15 cellular contexts compared by ENCODE assay signal in genomic region chr3:53113293-53114010, GRCh38. TPM values are rescaled to one million over a fixed set of nuclear protein-coding genes. Genes with fewer than 3 reads are reported as not detected.
DNase-seq lines count a peak whose midpoint lies in the region; ATAC-seq, FAIRE-seq and TF ChIP-seq lines count a peak whose summit lies in the region.
"Had no signal": no experiment of that assay in that cellular context is flagged by ENCODE, and none has a peak within 500 bp of the region (broad histone marks: within the 10 kb centered on the region; RNA-seq: fewer than 3 reads in every experiment).

No MANE protein-coding gene starts in this region.

- DNase-seq in CD8-positive, alpha-beta T cell: no peak
- DNase-seq in RWPE2 (ENCODE audit: low spot score) (no peak), Right ventricle myocardium inferior (ENCODE audit: missing footprints) (no peak), neuronal stem cell (ENCODE audit: low spot score) (no peak), BE2C (no peak), small intestine (no peak), SIG-M5 treated with dmso at 0.1 percent for 504 hours (lab: John Stamatoyannopoulos, UW; ENCODE audit: unreplicated experiment) (no peak)
- DNase-seq: SHP77 treated with DMSO at 0.1 percent for 48 hours had no signal

- H2AK5ac ChIP-seq in neuronal stem cell (ENCODE audit: low read depth, low read length): no peak overlapping the region

- H3K4me2 ChIP-seq in neuronal stem cell (ENCODE audit: insufficient read depth, low read length, poor library complexity, severe bottlenecking): no peak overlapping the region

- H2BK15ac ChIP-seq in neuronal stem cell (ENCODE audit: low read length): no peak overlapping the region

- H3K9me3 Mint-ChIP-seq in CD8-positive, alpha-beta T cell: no peaks in the 10 kb centered on the region
- H3K9me3 Mint-ChIP-seq: activated CD4-positive, alpha-beta memory T cell treated with anti-CD3 and anti-CD28 coated beads, Interleukin-2, amount 10 ng/mL, durations not matched to agents 7 days and 5 days; nephron progenitor cell had no signal

- H3K4me3 Mint-ChIP-seq in CD8-positive, alpha-beta T cell: no peak overlapping the region
- H3K4me3 Mint-ChIP-seq: activated CD4-positive, alpha-beta memory T cell treated with anti-CD3 and anti-CD28 coated beads, Interleukin-2, amount 10 ng/mL, durations not matched to agents 7 days and 5 days; nephron progenitor cell had no signal

- no peak overlapping the region for H3K9ac ChIP-seq in neuronal stem cell (ENCODE audit: low read depth, low read length, poor library complexity)

- no peak overlapping the region for H2BK5ac ChIP-seq in neuronal stem cell (ENCODE audit: low read length)

- no peak for TF ChIP-seq CTCF in CD8-positive, alpha-beta T cell (IDR thresholded peaks at IDR 0.05)
- no peak for TF ChIP-seq CTCF in RWPE2 (IDR thresholded peaks at IDR 0.05; ENCODE audit: poor library complexity, severe bottlenecking)
- TF ChIP-seq CTCF in BE2C (IDR thresholded peaks at IDR 0.05; ENCODE audit: low read depth, low read length): no peak

- no peak for FAIRE-seq in small intestine (lab: Jason Lieb, UNC)
- FAIRE-seq: endometrium had no signal

- no CpG with 5 or more reads among the region's 1 CpG for WGBS in neuronal stem cell (ENCODE audit: extremely low coverage in 2 of 2, insufficient read length in 2 of 2, insufficient replicate concordance in 1 of 2), 2 donors
- WGBS in small intestine, 3 donors: 86 to 94% (median 89%) methylated on average over 1 of the region's 1 CpG

- peaks cover 11% of the 10 kb centered on the region for H3K4me1 Mint-ChIP-seq in CD8-positive, alpha-beta T cell (ENCODE audit: low read depth)

- H3K27ac Mint-ChIP-seq in CD8-positive, alpha-beta T cell: no peak overlapping the region
- H3K27ac Mint-ChIP-seq: activated CD4-positive, alpha-beta memory T cell treated with anti-CD3 and anti-CD28 coated beads, Interleukin-2, amount 10 ng/mL, durations not matched to agents 7 days and 5 days; nephron progenitor cell had no signal

- POLR2A ChIA-PET in CD8-positive, alpha-beta T cell (lab: Charles Lee): no interaction called here

- H3K23ac ChIP-seq in neuronal stem cell (ENCODE audit: low read depth, low read length, poor library complexity): no peak overlapping the region

- H3K4ac ChIP-seq in neuronal stem cell (ENCODE audit: low read length): no peak overlapping the region

- H4K8ac ChIP-seq in neuronal stem cell (ENCODE audit: low read depth, low read length): no peak overlapping the region

- no peaks in the 10 kb centered on the region for H3K27me3 ChIP-seq in CD8-positive, alpha-beta T cell (ENCODE audit: insufficient read depth, low read length)
- H3K27me3 ChIP-seq in RWPE2 (ENCODE audit: insufficient read depth, poor library complexity, severe bottlenecking) (no peaks in the 10 kb centered on the region), neuronal stem cell (ENCODE audit: control insufficient read depth in 3 of 3, insufficient read depth in 3 of 3, low read depth in 1 of 3, low read length in 3 of 3) (no peaks in the 10 kb centered on the region), BE2C (no peaks in the 10 kb centered on the region), small intestine (ENCODE audit: control insufficient read depth in 2 of 2, insufficient read depth in 2 of 2, low read length in 2 of 2) (no peaks in the 10 kb centered on the region)
- H3K27me3 ChIP-seq: brain microvascular endothelial cell, MG63 had no signal

- no peak overlapping the region for H3K14ac ChIP-seq in neuronal stem cell (ENCODE audit: low read length)

- no peak overlapping the region for H3K27ac ChIP-seq in CD8-positive, alpha-beta T cell (ENCODE audit: low read depth, low read length)
- H3K27ac ChIP-seq in RWPE2 (ENCODE audit: poor library complexity, severe bottlenecking) (peak overlapping the region; percentile 35), neuronal stem cell (replicated peaks; ENCODE audit: low read length) (no peak overlapping the region), small intestine (ENCODE audit: low read depth in 1 of 2, low read length in 1 of 2) (no peak overlapping the region)
- H3K27ac ChIP-seq: brain microvascular endothelial cell, HL-60 had no signal

- no peaks in the 10 kb centered on the region for H3K9me3 ChIP-seq in CD8-positive, alpha-beta T cell (ENCODE audit: low read length)
- H3K9me3 ChIP-seq in RWPE2 (ENCODE audit: severe bottlenecking) (no peaks in the 10 kb centered on the region), neuronal stem cell (replicated peaks in 1 of 2; ENCODE audit: control insufficient read depth in 2 of 2, insufficient read depth in 1 of 2, low read depth in 1 of 2, low read length in 2 of 2) (no peaks in the 10 kb centered on the region), BE2C (no peaks in the 10 kb centered on the region), small intestine (ENCODE audit: control insufficient read depth, low read depth) (no peaks in the 10 kb centered on the region)
- H3K9me3 ChIP-seq: MG63 had no signal

- H4K91ac ChIP-seq in neuronal stem cell (ENCODE audit: low read depth, low read length, poor library complexity): no peak overlapping the region

- no peaks in the 10 kb centered on the region for H3K27me3 Mint-ChIP-seq in CD8-positive, alpha-beta T cell (ENCODE audit: low read depth)
- H3K27me3 Mint-ChIP-seq: activated CD4-positive, alpha-beta memory T cell treated with anti-CD3 and anti-CD28 coated beads, Interleukin-2, amount 10 ng/mL, durations not matched to agents 7 days and 5 days had no signal

- H3K36me3 ChIP-seq in CD8-positive, alpha-beta T cell (ENCODE audit: insufficient read depth, low read length): peaks cover 23% of the 10 kb centered on the region
- H3K36me3 ChIP-seq in RWPE2 (ENCODE audit: low read depth) (peaks cover 58% of the 10 kb centered on the region), neuronal stem cell (replicated peaks in 1 of 2; ENCODE audit: control insufficient read depth in 2 of 2, insufficient read depth in 2 of 2, low read length in 2 of 2) (peaks cover 15 to 72% of the 10 kb centered on the region in 2 donors), BE2C (no peaks in the 10 kb centered on the region), small intestine (ENCODE audit: control insufficient read depth in 2 of 2, insufficient read depth in 2 of 2, low read length in 2 of 2) (peaks cover 2 to 12% of the 10 kb centered on the region in 2 donors)

- ATAC-seq in CD8-positive, alpha-beta T cell: peak; percentile 26
- ATAC-seq in RWPE2 (ENCODE audit: low read depth) (no peak), Right ventricle myocardium inferior (peak; percentile 86), HG03135 (IDR thresholded peaks at IDR 0.05; ENCODE audit: unreplicated experiment) (no peak)

- H3K4me3 ChIP-seq in CD8-positive, alpha-beta T cell (ENCODE audit: low read depth, low read length): no peak overlapping the region
- H3K4me3 ChIP-seq in RWPE2 (ENCODE audit: severe bottlenecking) (no peak overlapping the region), neuronal stem cell (ENCODE audit: low read length in 2 of 2) (no peak overlapping the region), BE2C (ENCODE audit: low read depth, low read length) (no peak overlapping the region), small intestine (ENCODE audit: low read depth in 1 of 2, low read length in 2 of 2) (no peak overlapping the region)
- H3K4me3 ChIP-seq: MG63 had no signal

- CTCF ChIA-PET in CD8-positive, alpha-beta T cell (lab: Charles Lee): interaction anchor here (0.6 to 17.0 kb wide), 17 partner anchors 9 to 597 kb away, joined by 3 to 295 read pairs (median 4); no protein-coding TSS in a partner anchor

- H3K36me3 Mint-ChIP-seq in CD8-positive, alpha-beta T cell: peaks cover 40% of the 10 kb centered on the region

- H2BK120ac ChIP-seq in neuronal stem cell (ENCODE audit: low read depth, low read length): no peak overlapping the region

- peak overlapping the region; percentile 41 for H2AFZ ChIP-seq in neuronal stem cell (ENCODE audit: low read length)

- no peak overlapping the region for H2BK12ac ChIP-seq in neuronal stem cell (ENCODE audit: low read length)

- intact Hi-C loops in CD8-positive, alpha-beta T cell (cut with DNase I, micrococcal nuclease): loop anchor here (1.0 kb wide), 3 partner anchors 83 to 597 kb away; no protein-coding TSS in a partner anchor
- intact Hi-C loops in Right ventricle myocardium inferior (cut with DNase I): loop anchor here (1.0 to 10.0 kb wide), 2 partner anchors 83 to 601 kb away; no protein-coding TSS in a partner anchor

- H3K4me1 ChIP-seq in CD8-positive, alpha-beta T cell (ENCODE audit: insufficient read depth, low read length): no peaks in the 10 kb centered on the region
- H3K4me1 ChIP-seq in RWPE2 (ENCODE audit: insufficient read depth, poor library complexity, severe bottlenecking) (peaks cover 20% of the 10 kb centered on the region), neuronal stem cell (ENCODE audit: control insufficient read depth in 2 of 2, insufficient read depth in 1 of 2, low read depth in 1 of 2, low read length in 2 of 2) (no peaks in the 10 kb centered on the region), BE2C (no peaks in the 10 kb centered on the region), small intestine (ENCODE audit: control insufficient read depth in 2 of 2, insufficient read depth in 1 of 2, low read depth in 1 of 2, low read length in 1 of 2) (no peaks in the 10 kb centered on the region)

- H3K79me1 ChIP-seq in neuronal stem cell (ENCODE audit: low read depth, low read length): no peaks in the 10 kb centered on the region

- H3K18ac ChIP-seq in neuronal stem cell (ENCODE audit: low read length): no peak overlapping the region

RNA-seq across cellular contexts. Expression of gene RFT1, which starts 16.8 kb away (rescaled TPM):
- 1 to 10 TPM; 6.6 to 7.0 TPM for total RNA-seq in CD8-positive, alpha-beta T cell
- total RNA-seq in Right ventricle myocardium inferior: 11.0 TPM
- polyA plus RNA-seq in neuronal stem cell (2013, experiment 1 of 2): 9.3 TPM
- polyA plus RNA-seq in neuronal stem cell (2013, experiment 2 of 2): 9.6 TPM
- polyA plus RNA-seq in BE2C (2012; ENCODE audit: insufficient read depth, insufficient read length, low read depth): 14.9 TPM
- polyA plus RNA-seq in small intestine: 10 to 100 TPM in 1 of 3 donors, 1 to 10 TPM in 2; 1.3 to 17.2 (median 1.9) TPM

RNA-seq across cellular contexts. Expression of gene PRKCD, which starts 47.6 kb away (rescaled TPM):
- total RNA-seq in CD8-positive, alpha-beta T cell: 10 to 100 TPM; 19.6 to 20.7 TPM
- total RNA-seq in Right ventricle myocardium inferior: 16.9 TPM
- polyA plus RNA-seq in neuronal stem cell (2013, experiment 1 of 2): 7.8 TPM
- polyA plus RNA-seq in neuronal stem cell (2013, experiment 2 of 2): 7.9 TPM
- polyA plus RNA-seq in BE2C (2012; ENCODE audit: insufficient read depth, insufficient read length, low read depth): 0.39 TPM
- polyA plus RNA-seq in small intestine: 100 to 1,000 TPM in 1 of 3 donors, 10 to 100 TPM in 2; 28.9 to 150 (median 99.7) TPM

Comparison
In these comparisons a context has a peak if more than half of its experiments do, and no peak if none do; other contexts are left out.
1. ATAC-seq: peak in CD8-positive, alpha-beta T cell (single experiment) and Right ventricle myocardium inferior (single experiment); none in RWPE2 (single experiment) and HG03135 (single experiment).